8 cellular contexts compared by ENCODE assay signal in the genomic region with DNA sequence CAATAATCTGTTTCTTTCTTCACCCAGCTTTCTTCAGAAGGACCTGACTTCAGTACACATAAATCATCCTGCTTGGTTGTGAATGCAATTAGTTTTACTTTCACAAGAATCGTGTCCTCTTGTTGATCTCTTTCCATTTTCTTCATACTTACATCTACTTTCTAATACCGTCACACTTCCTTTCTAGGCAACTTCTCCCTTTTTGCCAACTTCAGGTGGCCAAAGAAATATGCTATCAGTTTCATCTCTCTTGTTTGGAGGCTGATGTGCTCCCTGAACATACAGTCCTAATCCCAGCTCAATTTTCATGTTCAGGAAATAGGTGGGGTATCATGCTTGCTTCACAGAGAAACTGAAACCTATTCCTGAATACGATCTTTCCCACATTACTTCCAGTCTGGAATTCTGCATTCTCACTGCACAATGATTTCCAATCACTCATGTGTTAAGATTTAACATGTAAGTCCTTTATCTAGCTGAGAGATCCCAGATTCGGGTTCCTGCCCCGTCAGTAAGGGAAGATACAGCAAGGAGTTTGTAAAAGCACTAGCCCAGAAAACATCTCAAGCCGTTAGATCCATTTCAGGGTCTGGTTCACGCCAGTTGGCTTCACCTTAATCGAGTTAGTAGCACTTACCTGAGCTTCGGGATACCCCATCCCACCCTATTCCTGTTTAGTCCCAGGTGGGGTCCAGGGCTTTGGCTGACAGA. TPM values are rescaled to one million over a fixed set of nuclear protein-coding genes. Genes with fewer than 3 reads are reported as not detected.
DNase-seq lines count a peak whose midpoint lies in the region; ATAC-seq and TF ChIP-seq lines count a peak whose summit lies in the region.

No MANE protein-coding gene starts in this region.

- peak overlapping the region; percentile 94 for H3K27ac Mint-ChIP-seq in T-helper 17 cell

- intact Hi-C loops in left ventricle myocardium inferior (cut with micrococcal nuclease): no loop called here
- intact Hi-C loops in Right ventricle myocardium inferior (cut with DNase I): no loop called here
- intact Hi-C loops in psoas muscle (cut with DNase I): no loop called here

- peaks cover 64% of the 10 kb centered on the region for H3K4me1 ChIP-seq in left ventricle myocardium inferior
- H3K4me1 ChIP-seq in psoas muscle: peaks cover 35% of the 10 kb centered on the region

- H3K4me3 ChIP-seq in left ventricle myocardium inferior (peak overlapping the region; percentile 92), fibroblast of mammary gland (ENCODE audit: control insufficient read depth, low read depth, low read length) (peak overlapping the region; percentile 95), psoas muscle (peak overlapping the region; percentile 83)

- TF ChIP-seq CTCF in left ventricle myocardium inferior (IDR thresholded peaks at IDR 0.05; ENCODE audit: borderline replicate concordance) (no peak), fibroblast of mammary gland (conservative IDR thresholded peaks at IDR 0.05; ENCODE audit: control insufficient read depth, insufficient read depth, low read depth, low read length) (no peak), psoas muscle (IDR thresholded peaks at IDR 0.05) (no peak)

- H3K36me3 ChIP-seq in left ventricle myocardium inferior (peaks cover 5% of the 10 kb centered on the region), psoas muscle (ENCODE audit: insufficient read depth in 1 of 2, low read depth in 1 of 2) (peaks cover 0 to 18% of the 10 kb centered on the region in 2 donors)

- H3K27me3 ChIP-seq in left ventricle myocardium inferior (ENCODE audit: low read depth) (no peaks in the 10 kb centered on the region), psoas muscle (ENCODE audit: insufficient read depth in 3 of 3, low read length in 2 of 3) (no peaks in the 10 kb centered on the region)

- ATAC-seq in Right ventricle myocardium inferior (no peak), T-helper 17 cell (no peak), psoas muscle (no peak), GM18873 (IDR thresholded peaks at IDR 0.05; ENCODE audit: low FRiP score, unreplicated experiment) (no peak), GM18858 (IDR thresholded peaks at IDR 0.05; ENCODE audit: unreplicated experiment) (no peak)

- H3K27me3 Mint-ChIP-seq in T-helper 17 cell: no peaks in the 10 kb centered on the region

- peak overlapping the region; percentile 99 for H3K27ac ChIP-seq in left ventricle myocardium inferior (replicated peaks)
- peak overlapping the region; percentile 92 for H3K27ac ChIP-seq in psoas muscle

- H3K9me3 ChIP-seq in left ventricle myocardium inferior (replicated peaks): no peaks in the 10 kb centered on the region
- no peaks in the 10 kb centered on the region for H3K9me3 ChIP-seq in T-helper 17 cell (ENCODE audit: control insufficient read depth, low read length, poor library complexity, severe bottlenecking)
- H3K9me3 ChIP-seq in psoas muscle: no peaks in the 10 kb centered on the region

- H3K36me3 Mint-ChIP-seq in T-helper 17 cell (ENCODE audit: low read depth): peaks cover 3% of the 10 kb centered on the region

- peaks cover 38% of the 10 kb centered on the region for H3K4me1 Mint-ChIP-seq in T-helper 17 cell

- peak overlapping the region; percentile 98 for H3K4me3 Mint-ChIP-seq in T-helper 17 cell

- 0 to 1% (median 1%) methylated on average over 9 of the region's 9 CpGs for WGBS in psoas muscle, 3 donors

- DNase-seq in left ventricle myocardium inferior (no peak), Right ventricle myocardium inferior (ENCODE audit: missing footprints) (no peak), T-helper 17 cell (no peak), fibroblast of mammary gland (ENCODE audit: low read depth) (peak; percentile 33), psoas muscle (no peak), NCI-H1694 treated with DMSO at 0.1 percent for 48 hours (lab: John Stamatoyannopoulos, UW) (no peak)

RNA-seq across cellular contexts. Expression of gene SLC25A28, which starts 1.0 kb away (rescaled TPM):
- 41.2 TPM for total RNA-seq in left ventricle myocardium inferior
- total RNA-seq in Right ventricle myocardium inferior: 38.2 TPM
- 10 to 100 TPM; 65.5 to 69.4 TPM for total RNA-seq in T-helper 17 cell
- 10 to 100 TPM; 30.6 to 64.1 (median 61.9) TPM for total RNA-seq in psoas muscle
- 10 to 100 TPM; 41.3 to 69.8 (median 44.7) TPM for polyA plus RNA-seq in psoas muscle

RNA-seq across cellular contexts. Expression of gene ENTPD7, which starts 40.1 kb away (rescaled TPM):
- total RNA-seq in left ventricle myocardium inferior (2.9 TPM), Right ventricle myocardium inferior (1.4 TPM), T-helper 17 cell (1 to 10 TPM; 2.6 to 3.1 TPM), psoas muscle (1 to 10 TPM; 1.1 to 2.1 (median 1.4) TPM)
- polyA plus RNA-seq in psoas muscle: 1 to 10 TPM in 1 of 3 donors, under 1 TPM in 2; 0.35 to 3.3 (median 0.92) TPM
